In genomic region chr16:48366165-48367093, GRCh38 we compare ENCODE assay signal across 1 cellular context.
A peak's percentile ranks its signal among the peaks of the same experiment; 100 is the strongest.
TF ChIP-seq lines count a peak whose summit lies in the region.

No MANE protein-coding gene starts in this region.

TF ChIP-seq in K562, 482 proteins besides CTCF, POLR2A, EP300 and RAD21 (continued from another document and continues in another):
- TF ChIP-seq, protein P1, sequence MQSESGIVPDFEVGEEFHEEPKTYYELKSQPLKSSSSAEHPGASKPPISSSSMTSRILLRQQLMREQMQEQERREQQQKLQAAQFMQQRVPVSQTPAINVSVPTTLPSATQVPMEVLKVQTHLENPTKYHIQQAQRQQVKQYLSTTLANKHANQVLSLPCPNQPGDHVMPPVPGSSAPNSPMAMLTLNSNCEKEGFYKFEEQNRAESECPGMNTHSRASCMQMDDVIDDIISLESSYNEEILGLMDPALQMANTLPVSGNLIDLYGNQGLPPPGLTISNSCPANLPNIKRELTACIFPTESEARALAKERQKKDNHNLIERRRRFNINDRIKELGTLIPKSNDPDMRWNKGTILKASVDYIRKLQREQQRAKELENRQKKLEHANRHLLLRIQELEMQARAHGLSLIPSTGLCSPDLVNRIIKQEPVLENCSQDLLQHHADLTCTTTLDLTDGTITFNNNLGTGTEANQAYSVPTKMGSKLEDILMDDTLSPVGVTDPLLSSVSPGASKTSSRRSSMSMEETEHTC (IDR thresholded peaks at IDR 0.05), result no peak
- no peak for TF ChIP-seq MAFF (IDR thresholded peaks at IDR 0.05; ENCODE audit: low read length)
- TF ChIP-seq, protein P2, sequence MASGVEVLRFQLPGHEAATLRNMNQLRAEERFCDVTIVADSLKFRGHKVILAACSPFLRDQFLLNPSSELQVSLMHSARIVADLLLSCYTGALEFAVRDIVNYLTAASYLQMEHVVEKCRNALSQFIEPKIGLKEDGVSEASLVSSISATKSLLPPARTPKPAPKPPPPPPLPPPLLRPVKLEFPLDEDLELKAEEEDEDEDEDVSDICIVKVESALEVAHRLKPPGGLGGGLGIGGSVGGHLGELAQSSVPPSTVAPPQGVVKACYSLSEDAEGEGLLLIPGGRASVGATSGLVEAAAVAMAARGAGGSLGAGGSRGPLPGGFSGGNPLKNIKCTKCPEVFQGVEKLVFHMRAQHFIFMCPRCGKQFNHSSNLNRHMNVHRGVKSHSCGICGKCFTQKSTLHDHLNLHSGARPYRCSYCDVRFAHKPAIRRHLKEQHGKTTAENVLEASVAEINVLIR (CRISPR knock-in tag; IDR thresholded peaks at IDR 0.05), result no peak
- TF ChIP-seq CEBPG (CRISPR knock-in tag; IDR thresholded peaks at IDR 0.05), result peak; percentile 98
- peak; percentile 97 to 98 for TF ChIP-seq CEBPG (tag; conservative IDR thresholded peaks at IDR 0.05 in 1 of 2, IDR thresholded peaks at IDR 0.05 in 1 of 2)
- TF ChIP-seq ZKSCAN1 (IDR thresholded peaks at IDR 0.05; ENCODE audit: low read depth, low read length), result no peak
- TF ChIP-seq, protein P3, sequence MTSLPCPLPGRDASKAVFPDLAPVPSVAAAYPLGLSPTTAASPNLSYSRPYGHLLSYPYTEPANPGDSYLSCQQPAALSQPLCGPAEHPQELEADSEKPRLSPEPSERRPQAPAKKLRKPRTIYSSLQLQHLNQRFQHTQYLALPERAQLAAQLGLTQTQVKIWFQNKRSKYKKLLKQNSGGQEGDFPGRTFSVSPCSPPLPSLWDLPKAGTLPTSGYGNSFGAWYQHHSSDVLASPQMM (CRISPR knock-in tag; IDR thresholded peaks at IDR 0.05), result no peak
- no peak for TF ChIP-seq KLF16 (IDR thresholded peaks at IDR 0.05)
- no peak; the same call in 1 of the 2 replicates for TF ChIP-seq NFATC3 (IDR thresholded peaks at IDR 0.05)
- TF ChIP-seq ZFX (CRISPR knock-in tag; IDR thresholded peaks at IDR 0.05), result no peak
- TF ChIP-seq GABPB1 (CRISPR knock-in tag; IDR thresholded peaks at IDR 0.05), result no peak
- TF ChIP-seq KLF6 (CRISPR knock-in tag; IDR thresholded peaks at IDR 0.05; ENCODE audit: borderline replicate concordance), result no peak
- TF ChIP-seq FOXA3 (CRISPR knock-in tag; conservative IDR thresholded peaks at IDR 0.05 in 1 of 2, IDR thresholded peaks at IDR 0.05 in 1 of 2), result no peak
- TF ChIP-seq KDM2B (CRISPR knock-in tag; IDR thresholded peaks at IDR 0.05), result no peak
- 0 out of 4 replicates have a peak, but pooled peaks of 1 of the 2 experiments have one; percentile 18 for TF ChIP-seq MAZ (CRISPR knock-in tag; conservative IDR thresholded peaks at IDR 0.05 in 1 of 2, IDR thresholded peaks at IDR 0.05 in 1 of 2)
- no peak for TF ChIP-seq KLF13 (tag; IDR thresholded peaks at IDR 0.05; ENCODE audit: borderline replicate concordance, low read depth)
- no peak for TF ChIP-seq ZBTB7A (IDR thresholded peaks at IDR 0.05; ENCODE audit: borderline replicate concordance, control insufficient read depth, low read depth, low read length)
- no peak for TF ChIP-seq ZNF79 (CRISPR knock-in tag; IDR thresholded peaks at IDR 0.05; ENCODE audit: low read depth)
- no peak for TF ChIP-seq RHOXF2B (CRISPR knock-in tag; conservative IDR thresholded peaks at IDR 0.05)
- TF ChIP-seq PATZ1 (CRISPR knock-in tag; IDR thresholded peaks at IDR 0.05; ENCODE audit: borderline replicate concordance), result 0 out of 2 replicates have a peak, but pooled peaks have one; percentile 10
- TF ChIP-seq BRF1 (IDR thresholded peaks at IDR 0.05; ENCODE audit: borderline replicate concordance, extremely low read depth, insufficient read length), result no peak
- TF ChIP-seq ZNF232 (CRISPR knock-in tag; IDR thresholded peaks at IDR 0.05), result no peak
- TF ChIP-seq ZFP30 (CRISPR knock-in tag; IDR thresholded peaks at IDR 0.05; ENCODE audit: borderline replicate concordance), result no peak
- no peak for TF ChIP-seq ETS2 (tag; IDR thresholded peaks at IDR 0.05; ENCODE audit: borderline replicate concordance, poor library complexity, severe bottlenecking)
- TF ChIP-seq SREBF1 (IDR thresholded peaks at IDR 0.05; ENCODE audit: borderline replicate concordance, low read depth, low read length), result no peak
- no peak for TF ChIP-seq SNAPC5 (CRISPR knock-in tag; IDR thresholded peaks at IDR 0.05)
- TF ChIP-seq MIER1 (IDR thresholded peaks at IDR 0.05; ENCODE audit: low read depth), result no peak
- no peak for TF ChIP-seq CC2D1A (IDR thresholded peaks at IDR 0.05)
- no peak for TF ChIP-seq ASH1L (IDR thresholded peaks at IDR 0.05; ENCODE audit: borderline replicate concordance, low read depth, partially characterized antibody)
- no peak for TF ChIP-seq SMAD3 (CRISPR knock-in tag; conservative IDR thresholded peaks at IDR 0.05)
- TF ChIP-seq, protein P4, sequence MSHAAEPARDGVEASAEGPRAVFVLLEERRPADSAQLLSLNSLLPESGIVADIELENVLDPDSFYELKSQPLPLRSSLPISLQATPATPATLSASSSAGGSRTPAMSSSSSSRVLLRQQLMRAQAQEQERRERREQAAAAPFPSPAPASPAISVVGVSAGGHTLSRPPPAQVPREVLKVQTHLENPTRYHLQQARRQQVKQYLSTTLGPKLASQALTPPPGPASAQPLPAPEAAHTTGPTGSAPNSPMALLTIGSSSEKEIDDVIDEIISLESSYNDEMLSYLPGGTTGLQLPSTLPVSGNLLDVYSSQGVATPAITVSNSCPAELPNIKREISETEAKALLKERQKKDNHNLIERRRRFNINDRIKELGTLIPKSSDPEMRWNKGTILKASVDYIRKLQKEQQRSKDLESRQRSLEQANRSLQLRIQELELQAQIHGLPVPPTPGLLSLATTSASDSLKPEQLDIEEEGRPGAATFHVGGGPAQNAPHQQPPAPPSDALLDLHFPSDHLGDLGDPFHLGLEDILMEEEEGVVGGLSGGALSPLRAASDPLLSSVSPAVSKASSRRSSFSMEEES (CRISPR knock-in tag; IDR thresholded peaks at IDR 0.05), result no peak
- no peak for TF ChIP-seq MYBL2 (IDR thresholded peaks at IDR 0.05; ENCODE audit: low read depth)
- TF ChIP-seq MYBL2 (CRISPR knock-in tag; IDR thresholded peaks at IDR 0.05; ENCODE audit: borderline replicate concordance), result no peak
- no peak for TF ChIP-seq ZNF586 (CRISPR knock-in tag; conservative IDR thresholded peaks at IDR 0.05)
- TF ChIP-seq ARID2 (IDR thresholded peaks at IDR 0.05), result no peak
- no peak for TF ChIP-seq SRSF7 (optimal IDR thresholded peaks at IDR 0.05; ENCODE audit: low read depth, low read length)
- TF ChIP-seq ZBTB49 (CRISPR knock-in tag; IDR thresholded peaks at IDR 0.05; ENCODE audit: borderline replicate concordance), result no peak
- no peak for TF ChIP-seq PURB (CRISPR knock-in tag; IDR thresholded peaks at IDR 0.05; ENCODE audit: low read depth)
- TF ChIP-seq C11orf30 (IDR thresholded peaks at IDR 0.05; ENCODE audit: low read depth), result no peak
- TF ChIP-seq GTF2E2 (tag; IDR thresholded peaks at IDR 0.05), result no peak; the same call in 1 of the 2 replicates
- no peak for TF ChIP-seq CLOCK (CRISPR knock-in tag; IDR thresholded peaks at IDR 0.05; ENCODE audit: borderline replicate concordance)
- TF ChIP-seq SMC3 (conservative IDR thresholded peaks at IDR 0.05; ENCODE audit: insufficient read depth, low read depth, low read length), result no peak
- TF ChIP-seq NFYB (IDR thresholded peaks at IDR 0.05; ENCODE audit: extremely low read depth, insufficient read length), result no peak
- TF ChIP-seq ELF2 (CRISPR knock-in tag; IDR thresholded peaks at IDR 0.05), result no peak
- no peak for TF ChIP-seq ZNF146 (CRISPR knock-in tag; IDR thresholded peaks at IDR 0.05; ENCODE audit: unreplicated experiment)
- peak in 1 of 2 experiments; percentile 82; a peak in 1 of 4 replicates for TF ChIP-seq ARNT (IDR thresholded peaks at IDR 0.05)
- TF ChIP-seq TRIM28 (IDR thresholded peaks at IDR 0.05), result no peak
- TF ChIP-seq CREBBP (IDR thresholded peaks at IDR 0.05; ENCODE audit: low read depth, low read length), result no peak
- no peak for TF ChIP-seq ZC3H11A (IDR thresholded peaks at IDR 0.05; ENCODE audit: low read depth, low read length)
- TF ChIP-seq POLR2B (IDR thresholded peaks at IDR 0.05; ENCODE audit: low read depth, partially characterized antibody), result peak; percentile 29
- TF ChIP-seq ZNF717 (CRISPR knock-in tag; IDR thresholded peaks at IDR 0.05), result no peak
- TF ChIP-seq KAT2B (IDR thresholded peaks at IDR 0.05; ENCODE audit: low read depth, low read length), result no peak
- peak; percentile 16; the same call in 1 of the 2 replicates for TF ChIP-seq HMBOX1 (IDR thresholded peaks at IDR 0.05)
- TF ChIP-seq TEAD2 (tag; IDR thresholded peaks at IDR 0.05), result no peak
- TF ChIP-seq THRAP3 (IDR thresholded peaks at IDR 0.05; ENCODE audit: borderline replicate concordance), result no peak
- TF ChIP-seq RUNX1 (IDR thresholded peaks at IDR 0.05; ENCODE audit: low read depth), result no peak
- TF ChIP-seq, protein P5, sequence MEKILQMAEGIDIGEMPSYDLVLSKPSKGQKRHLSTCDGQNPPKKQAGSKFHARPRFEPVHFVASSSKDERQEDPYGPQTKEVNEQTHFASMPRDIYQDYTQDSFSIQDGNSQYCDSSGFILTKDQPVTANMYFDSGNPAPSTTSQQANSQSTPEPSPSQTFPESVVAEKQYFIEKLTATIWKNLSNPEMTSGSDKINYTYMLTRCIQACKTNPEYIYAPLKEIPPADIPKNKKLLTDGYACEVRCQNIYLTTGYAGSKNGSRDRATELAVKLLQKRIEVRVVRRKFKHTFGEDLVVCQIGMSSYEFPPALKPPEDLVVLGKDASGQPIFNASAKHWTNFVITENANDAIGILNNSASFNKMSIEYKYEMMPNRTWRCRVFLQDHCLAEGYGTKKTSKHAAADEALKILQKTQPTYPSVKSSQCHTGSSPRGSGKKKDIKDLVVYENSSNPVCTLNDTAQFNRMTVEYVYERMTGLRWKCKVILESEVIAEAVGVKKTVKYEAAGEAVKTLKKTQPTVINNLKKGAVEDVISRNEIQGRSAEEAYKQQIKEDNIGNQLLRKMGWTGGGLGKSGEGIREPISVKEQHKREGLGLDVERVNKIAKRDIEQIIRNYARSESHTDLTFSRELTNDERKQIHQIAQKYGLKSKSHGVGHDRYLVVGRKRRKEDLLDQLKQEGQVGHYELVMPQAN (IDR thresholded peaks at IDR 0.05; ENCODE audit: borderline replicate concordance), result no peak
- TF ChIP-seq GTF2F1 (IDR thresholded peaks at IDR 0.05; ENCODE audit: low read depth, low read length), result no peak
- TF ChIP-seq SRSF9 (IDR thresholded peaks at IDR 0.05; ENCODE audit: borderline replicate concordance, low read depth, low read length), result no peak
